ENCODE assay signal across 12 cellular contexts in the genomic region with DNA sequence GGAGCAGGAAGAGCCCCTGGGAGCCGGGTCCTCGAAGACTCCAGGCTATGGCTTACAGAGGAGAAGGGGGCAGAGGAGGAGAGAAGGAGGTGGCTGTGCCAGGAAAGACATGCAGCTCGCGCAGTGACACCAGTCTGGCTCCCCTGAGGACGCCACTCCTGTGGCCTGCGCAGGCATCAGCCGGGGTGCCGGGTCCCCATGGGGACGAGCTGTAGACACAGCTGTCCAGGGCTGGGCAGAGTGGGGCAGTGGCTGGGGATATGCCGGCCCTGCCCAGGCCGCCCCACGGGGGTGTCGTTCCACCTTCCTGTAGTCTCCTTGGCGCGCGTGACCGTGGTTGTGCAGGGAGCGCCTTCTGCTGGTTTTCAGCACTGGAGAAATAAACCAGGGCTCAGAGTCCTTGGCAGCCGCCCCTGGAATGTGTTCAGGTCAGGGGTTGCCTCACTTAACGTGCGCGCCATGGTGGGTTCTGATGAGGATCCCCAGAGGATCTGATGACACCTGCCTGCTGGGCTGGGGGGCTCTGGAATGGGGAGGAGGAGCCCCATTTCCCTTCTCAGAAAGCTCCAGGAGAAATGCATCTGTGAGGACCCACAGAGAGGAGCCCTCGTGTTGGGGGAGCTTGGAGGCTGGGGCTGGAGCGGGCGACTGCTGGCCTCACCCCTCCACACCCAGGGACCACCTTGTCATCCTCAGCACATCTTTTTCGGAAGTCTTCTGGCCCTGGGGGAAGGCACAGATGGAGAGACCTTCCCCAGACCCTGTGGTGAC. TPM values are rescaled to one million over a fixed set of nuclear protein-coding genes. Genes with fewer than 3 reads are reported as not detected.
DNase-seq lines count a peak whose midpoint lies in the region; ATAC-seq and TF ChIP-seq lines count a peak whose summit lies in the region.
"Had no signal": no experiment of that assay in that cellular context is flagged by ENCODE, and none has a peak within 500 bp of the region (broad histone marks: within the 10 kb centered on the region; RNA-seq: fewer than 3 reads in every experiment).

No MANE protein-coding gene starts in this region.

- ATAC-seq in SK-N-SH treated with all-trans-retinoic acid at 6 μM for 48 hours (peak; percentile 56), GM18511 (IDR thresholded peaks at IDR 0.05; ENCODE audit: unreplicated experiment) (no peak)
- ATAC-seq in activated CD8-positive, alpha-beta memory T cell treated with anti-CD3 and anti-CD28 coated beads, Interleukin-2, amount 10 ng/mL, durations not matched to agents 7 days and 5 days: no peak

- H3K27me3 Mint-ChIP-seq in activated CD8-positive, alpha-beta memory T cell treated with anti-CD3 and anti-CD28 coated beads, Interleukin-2, amount 10 ng/mL, durations not matched to agents 7 days and 5 days: no peaks in the 10 kb centered on the region
- H3K27me3 Mint-ChIP-seq: activated CD4-positive, alpha-beta T cell treated with anti-CD3 and anti-CD28 coated beads, Interleukin-2, amount 10 ng/mL, durations not matched to agents 24 days and 14 days; CD4-positive, CD25-positive, alpha-beta regulatory T cell had no signal

- H3K4me3 Mint-ChIP-seq in activated CD8-positive, alpha-beta memory T cell treated with anti-CD3 and anti-CD28 coated beads, Interleukin-2, amount 10 ng/mL, durations not matched to agents 7 days and 5 days: no peak overlapping the region
- H3K4me3 Mint-ChIP-seq: activated CD4-positive, alpha-beta T cell treated with anti-CD3 and anti-CD28 coated beads, Interleukin-2, amount 10 ng/mL, durations not matched to agents 24 days and 14 days; CD4-positive, CD25-positive, alpha-beta regulatory T cell; memory B cell had no signal

- no peaks in the 10 kb centered on the region for H3K9me3 Mint-ChIP-seq in activated CD8-positive, alpha-beta memory T cell treated with anti-CD3 and anti-CD28 coated beads, Interleukin-2, amount 10 ng/mL, durations not matched to agents 7 days and 5 days (ENCODE audit: low read depth)
- H3K9me3 Mint-ChIP-seq: activated CD4-positive, alpha-beta T cell treated with anti-CD3 and anti-CD28 coated beads, Interleukin-2, amount 10 ng/mL, durations not matched to agents 24 days and 14 days; CD4-positive, CD25-positive, alpha-beta regulatory T cell had no signal

- H3K4me3 ChIP-seq in fibroblast of mammary gland (ENCODE audit: control insufficient read depth, low read depth, low read length): no peak overlapping the region
- H3K4me3 ChIP-seq: colonic mucosa had no signal

- peaks cover 5% of the 10 kb centered on the region for H3K4me1 Mint-ChIP-seq in activated CD8-positive, alpha-beta memory T cell treated with anti-CD3 and anti-CD28 coated beads, Interleukin-2, amount 10 ng/mL, durations not matched to agents 7 days and 5 days
- H3K4me1 Mint-ChIP-seq: CD4-positive, CD25-positive, alpha-beta regulatory T cell had no signal

- no peaks in the 10 kb centered on the region for H3K36me3 Mint-ChIP-seq in activated CD8-positive, alpha-beta memory T cell treated with anti-CD3 and anti-CD28 coated beads, Interleukin-2, amount 10 ng/mL, durations not matched to agents 7 days and 5 days
- H3K36me3 Mint-ChIP-seq: CD4-positive, CD25-positive, alpha-beta regulatory T cell; memory B cell had no signal

- TF ChIP-seq CTCF in fibroblast of mammary gland (conservative IDR thresholded peaks at IDR 0.05; ENCODE audit: control insufficient read depth, insufficient read depth, low read depth, low read length): no peak

- CTCF ChIA-PET in activated CD8-positive, alpha-beta memory T cell treated with anti-CD3 and anti-CD28 coated beads, Interleukin-2, amount 10 ng/mL, durations not matched to agents 7 days and 5 days (lab: Charles Lee): no interaction called here

- no peak overlapping the region for H3K27ac Mint-ChIP-seq in activated CD8-positive, alpha-beta memory T cell treated with anti-CD3 and anti-CD28 coated beads, Interleukin-2, amount 10 ng/mL, durations not matched to agents 7 days and 5 days
- H3K27ac Mint-ChIP-seq: activated CD4-positive, alpha-beta T cell treated with anti-CD3 and anti-CD28 coated beads, Interleukin-2, amount 10 ng/mL, durations not matched to agents 24 days and 14 days; CD4-positive, CD25-positive, alpha-beta regulatory T cell; memory B cell had no signal

- DNase-seq in fibroblast of mammary gland (ENCODE audit: low read depth) (peak; percentile 62), mucosa of gallbladder (ENCODE audit: low spot score) (peak; percentile 74), NCI-H2029 (lab: John Stamatoyannopoulos, UW) (no peak)
- no peak for DNase-seq in activated CD8-positive, alpha-beta memory T cell treated with anti-CD3 and anti-CD28 coated beads, Interleukin-2, amount 10 ng/mL, durations not matched to agents 7 days and 5 days
- no peak for DNase-seq in stimulated activated CD4-positive, alpha-beta T cell treated with anti-CD3 and anti-CD28 coated beads, Interleukin-4, amount 100 ng/mL, for 24 hours
- DNase-seq: activated CD4-positive, alpha-beta T cell treated with anti-CD3 and anti-CD28 coated beads, Interleukin-2, amount 10 ng/mL, durations not matched to agents 24 days and 14 days; CD4-positive, CD25-positive, alpha-beta regulatory T cell; colonic mucosa had no signal

- H3K27ac ChIP-seq in temporal lobe (ENCODE audit: low read depth, low read length): peak overlapping the region; percentile 45
- H3K27ac ChIP-seq: colonic mucosa had no signal

TF ChIP-seq in SK-N-SH treated with all-trans-retinoic acid at 6 μM for 48 hours, 23 proteins besides CTCF, POLR2A, EP300 and RAD21:
- TF ChIP-seq ZNF8 (CRISPR knock-in tag; IDR thresholded peaks at IDR 0.05): no peak
- no peak for TF ChIP-seq ESRRG (CRISPR knock-in tag; IDR thresholded peaks at IDR 0.05)
- no peak for TF ChIP-seq ZNF70 (CRISPR knock-in tag; IDR thresholded peaks at IDR 0.05)
- no peak for TF ChIP-seq ZFP3 (CRISPR knock-in tag; IDR thresholded peaks at IDR 0.05)
- TF ChIP-seq CSDC2 (CRISPR knock-in tag; IDR thresholded peaks at IDR 0.05): peak; percentile 69; the same call in 1 of the 2 replicates
- no peak for TF ChIP-seq BACH2 (CRISPR knock-in tag; IDR thresholded peaks at IDR 0.05; ENCODE audit: borderline replicate concordance)
- TF ChIP-seq, protein P1, sequence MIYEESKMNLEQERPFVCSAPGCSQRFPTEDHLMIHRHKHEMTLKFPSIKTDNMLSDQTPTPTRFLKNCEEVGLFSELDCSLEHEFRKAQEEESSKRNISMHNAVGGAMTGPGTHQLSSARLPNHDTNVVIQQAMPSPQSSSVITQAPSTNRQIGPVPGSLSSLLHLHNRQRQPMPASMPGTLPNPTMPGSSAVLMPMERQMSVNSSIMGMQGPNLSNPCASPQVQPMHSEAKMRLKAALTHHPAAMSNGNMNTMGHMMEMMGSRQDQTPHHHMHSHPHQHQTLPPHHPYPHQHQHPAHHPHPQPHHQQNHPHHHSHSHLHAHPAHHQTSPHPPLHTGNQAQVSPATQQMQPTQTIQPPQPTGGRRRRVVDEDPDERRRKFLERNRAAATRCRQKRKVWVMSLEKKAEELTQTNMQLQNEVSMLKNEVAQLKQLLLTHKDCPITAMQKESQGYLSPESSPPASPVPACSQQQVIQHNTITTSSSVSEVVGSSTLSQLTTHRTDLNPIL (CRISPR knock-in tag; IDR thresholded peaks at IDR 0.05; ENCODE audit: low read depth): no peak
- TF ChIP-seq, protein P2, sequence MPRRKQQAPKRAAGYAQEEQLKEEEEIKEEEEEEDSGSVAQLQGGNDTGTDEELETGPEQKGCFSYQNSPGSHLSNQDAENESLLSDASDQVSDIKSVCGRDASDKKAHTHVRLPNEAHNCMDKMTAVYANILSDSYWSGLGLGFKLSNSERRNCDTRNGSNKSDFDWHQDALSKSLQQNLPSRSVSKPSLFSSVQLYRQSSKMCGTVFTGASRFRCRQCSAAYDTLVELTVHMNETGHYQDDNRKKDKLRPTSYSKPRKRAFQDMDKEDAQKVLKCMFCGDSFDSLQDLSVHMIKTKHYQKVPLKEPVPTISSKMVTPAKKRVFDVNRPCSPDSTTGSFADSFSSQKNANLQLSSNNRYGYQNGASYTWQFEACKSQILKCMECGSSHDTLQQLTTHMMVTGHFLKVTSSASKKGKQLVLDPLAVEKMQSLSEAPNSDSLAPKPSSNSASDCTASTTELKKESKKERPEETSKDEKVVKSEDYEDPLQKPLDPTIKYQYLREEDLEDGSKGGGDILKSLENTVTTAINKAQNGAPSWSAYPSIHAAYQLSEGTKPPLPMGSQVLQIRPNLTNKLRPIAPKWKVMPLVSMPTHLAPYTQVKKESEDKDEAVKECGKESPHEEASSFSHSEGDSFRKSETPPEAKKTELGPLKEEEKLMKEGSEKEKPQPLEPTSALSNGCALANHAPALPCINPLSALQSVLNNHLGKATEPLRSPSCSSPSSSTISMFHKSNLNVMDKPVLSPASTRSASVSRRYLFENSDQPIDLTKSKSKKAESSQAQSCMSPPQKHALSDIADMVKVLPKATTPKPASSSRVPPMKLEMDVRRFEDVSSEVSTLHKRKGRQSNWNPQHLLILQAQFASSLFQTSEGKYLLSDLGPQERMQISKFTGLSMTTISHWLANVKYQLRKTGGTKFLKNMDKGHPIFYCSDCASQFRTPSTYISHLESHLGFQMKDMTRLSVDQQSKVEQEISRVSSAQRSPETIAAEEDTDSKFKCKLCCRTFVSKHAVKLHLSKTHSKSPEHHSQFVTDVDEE (CRISPR knock-in tag; IDR thresholded peaks at IDR 0.05): peak; percentile 75
- 0 out of 2 replicates have a peak, but pooled peaks have one; percentile 9 for TF ChIP-seq ARNTL (CRISPR knock-in tag; IDR thresholded peaks at IDR 0.05; ENCODE audit: borderline replicate concordance, low read depth)
- 0 out of 2 replicates have a peak, but pooled peaks have one; percentile 6 for TF ChIP-seq ZFP30 (CRISPR knock-in tag; IDR thresholded peaks at IDR 0.05)
- TF ChIP-seq, protein P3, sequence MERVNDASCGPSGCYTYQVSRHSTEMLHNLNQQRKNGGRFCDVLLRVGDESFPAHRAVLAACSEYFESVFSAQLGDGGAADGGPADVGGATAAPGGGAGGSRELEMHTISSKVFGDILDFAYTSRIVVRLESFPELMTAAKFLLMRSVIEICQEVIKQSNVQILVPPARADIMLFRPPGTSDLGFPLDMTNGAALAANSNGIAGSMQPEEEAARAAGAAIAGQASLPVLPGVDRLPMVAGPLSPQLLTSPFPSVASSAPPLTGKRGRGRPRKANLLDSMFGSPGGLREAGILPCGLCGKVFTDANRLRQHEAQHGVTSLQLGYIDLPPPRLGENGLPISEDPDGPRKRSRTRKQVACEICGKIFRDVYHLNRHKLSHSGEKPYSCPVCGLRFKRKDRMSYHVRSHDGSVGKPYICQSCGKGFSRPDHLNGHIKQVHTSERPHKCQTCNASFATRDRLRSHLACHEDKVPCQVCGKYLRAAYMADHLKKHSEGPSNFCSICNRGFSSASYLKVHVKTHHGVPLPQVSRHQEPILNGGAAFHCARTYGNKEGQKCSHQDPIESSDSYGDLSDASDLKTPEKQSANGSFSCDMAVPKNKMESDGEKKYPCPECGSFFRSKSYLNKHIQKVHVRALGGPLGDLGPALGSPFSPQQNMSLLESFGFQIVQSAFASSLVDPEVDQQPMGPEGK (CRISPR knock-in tag; IDR thresholded peaks at IDR 0.05; ENCODE audit: borderline replicate concordance): no peak

RNA-seq across cellular contexts. Expression of a gene that starts 26.7 kb away (rescaled TPM):
- total RNA-seq in mucosa of gallbladder (215 TPM), temporal lobe (6.4 TPM)
- 1 to 10 TPM in 1 of 2 experiments, under 1 TPM in 1; 0.64 to 3.9 TPM for total RNA-seq in activated CD8-positive, alpha-beta memory T cell treated with anti-CD3 and anti-CD28 coated beads, Interleukin-2, amount 10 ng/mL, durations not matched to agents 7 days and 5 days
- total RNA-seq: CD4-positive, CD25-positive, alpha-beta regulatory T cell had no signal

Comparison
In these comparisons a context has a peak if more than half of its experiments do, and no peak if none do; other contexts are left out.
1. DNase-seq: peak in fibroblast of mammary gland (single experiment) and mucosa of gallbladder (single experiment); none in NCI-H2029 (single experiment), activated CD8-positive, alpha-beta memory T cell treated with anti-CD3 and anti-CD28 coated beads, Interleukin-2, amount 10 ng/mL, durations not matched to agents 7 days and 5 days (single experiment) and stimulated activated CD4-positive, alpha-beta T cell treated with anti-CD3 and anti-CD28 coated beads, Interleukin-4, amount 100 ng/mL, for 24 hours (single experiment).
2. RNA of a gene that starts 26.7 kb away (total RNA-seq): 215 TPM in mucosa of gallbladder (single experiment); 6.4 TPM in temporal lobe (single experiment) and 0.64 to 3.9 TPM in activated CD8-positive, alpha-beta memory T cell treated with anti-CD3 and anti-CD28 coated beads, Interleukin-2, amount 10 ng/mL, durations not matched to agents 7 days and 5 days; every median in the first group is over 10 times any median in the second.